Comparison of ENCODE assay signal across 28 cellular contexts in genomic region chr14:39876935-39877334, GRCh38.
DNase-seq lines count a peak whose midpoint lies in the region; ATAC-seq and TF ChIP-seq lines count a peak whose summit lies in the region.
"Had no signal": no experiment of that assay in that cellular context is flagged by ENCODE, and none has a peak within 500 bp of the region (broad histone marks: within the 10 kb centered on the region; RNA-seq: fewer than 3 reads in every experiment).

No MANE protein-coding gene starts in this region.

- H3K9me2 ChIP-seq in OCI-LY7 (ENCODE audit: insufficient read depth, low read length): no peaks in the 10 kb centered on the region

- no peak overlapping the region for H3K27ac ChIP-seq in OCI-LY7 (ENCODE audit: low read depth, low read length, poor library complexity, severe bottlenecking)
- H3K27ac ChIP-seq: breast epithelium, heart right ventricle, RWPE1, SK-N-MC, upper lobe of left lung had no signal

- no peaks in the 10 kb centered on the region for H3K9me3 ChIP-seq in OCI-LY7 (ENCODE audit: low read length)
- H3K9me3 ChIP-seq: breast epithelium, heart right ventricle, upper lobe of left lung had no signal

- H4K20me1 ChIP-seq in OCI-LY7 (ENCODE audit: insufficient read depth, low read length): no peaks in the 10 kb centered on the region

- H3K79me2 ChIP-seq in OCI-LY7 (ENCODE audit: insufficient read depth, low read depth, low read length): no peaks in the 10 kb centered on the region

- DNase-seq in OCI-LY7 (ENCODE audit: low spot score) (no peak), DMS153 treated with DMSO at 0.1 percent for 48 hours (lab: John Stamatoyannopoulos, UW; ENCODE audit: unreplicated experiment) (no peak), NAMALWA (ENCODE audit: low spot score) (no peak), nucleus accumbens (lab: John Stamatoyannopoulos, UW) (no peak), erythroblast (lab: John Stamatoyannopoulos, UW) (no peak)
- DNase-seq: 8988T; activated CD8-positive, alpha-beta memory T cell treated with anti-CD3 and anti-CD28 coated beads for 24 hours; activated T-cell treated with anti-CD3 and anti-CD28 coated beads, Interleukin-2, amount 50 U/mL, for 24 hours; amniotic stem cell; CD4-positive, alpha-beta memory T cell; DMS 273 treated with DMSO at 0.1 percent for 48 hours; effector memory CD4-positive, alpha-beta T cell; foreskin fibroblast; HCEC 1CT; heart right ventricle; Karpas-422; MV-4-11; NCI-H2171; NCI-H524; stimulated activated CD8-positive, alpha-beta memory T cell treated with anti-CD3 and anti-CD28 coated beads, Interleukin-4, amount 100 ng/mL, for 48 hours; T-helper 17 cell had no signal

- POLR2A ChIA-PET in OCI-LY7 (lab: Charles Lee): interaction anchor here (1.0 kb wide), 1 partner anchor 195 kb away, joined by 5 read pairs; no protein-coding TSS in a partner anchor

- peak overlapping the region; percentile 16; the same call in 1 of the 2 replicates for H2AFZ ChIP-seq in OCI-LY7 (ENCODE audit: low read length)

- no peak overlapping the region for H3K4me2 ChIP-seq in OCI-LY7 (ENCODE audit: low read length)

- H3K4me1 ChIP-seq in OCI-LY7 (ENCODE audit: insufficient read depth, low read length, poor library complexity, severe bottlenecking): no peaks in the 10 kb centered on the region
- H3K4me1 ChIP-seq: breast epithelium, heart right ventricle, upper lobe of left lung had no signal

- no peak for TF ChIP-seq POLR2A in erythroblast (IDR thresholded peaks at IDR 0.05; ENCODE audit: low read length)

- H3K36me3 ChIP-seq in OCI-LY7 (ENCODE audit: insufficient read depth, low read length): no peaks in the 10 kb centered on the region
- H3K36me3 ChIP-seq: breast epithelium, heart right ventricle, upper lobe of left lung had no signal

- intact Hi-C loops in OCI-LY7 (cut with micrococcal nuclease; ENCODE audit: unreplicated experiment): no loop called here

- TF ChIP-seq CTCF in OCI-LY7 (conservative IDR thresholded peaks at IDR 0.05; ENCODE audit: low read length): no peak

- H3K4me3 ChIP-seq in GM08714 (ENCODE audit: low read length) (peak overlapping the region; percentile 46; the same call in 1 of the 2 replicates), OCI-LY7 (ENCODE audit: low read depth, low read length, poor library complexity, severe bottlenecking) (no peak overlapping the region)
- H3K4me3 ChIP-seq: breast epithelium, heart right ventricle, SK-N-MC, upper lobe of left lung had no signal

- peak; percentile 55 for ATAC-seq in GM18909 (IDR thresholded peaks at IDR 0.05; ENCODE audit: poor library complexity, unreplicated experiment)
- ATAC-seq in HG02981 (IDR thresholded peaks at IDR 0.05; ENCODE audit: unreplicated experiment): peak; percentile 49
- ATAC-seq: heart right ventricle, T-helper 17 cell had no signal

- BruUV-seq in OCI-LY7 (replicated peaks; lab: Mats Ljungman, UMichigan): no TSS peak

- CTCF ChIA-PET in OCI-LY7 (lab: Charles Lee; ENCODE audit: unreplicated experiment): no interaction called here
